In genomic region chr1:146771409-146771808, GRCh38 we compare ENCODE assay signal across 8 cellular contexts.
DNase-seq lines count a peak whose midpoint lies in the region; ATAC-seq and TF ChIP-seq lines count a peak whose summit lies in the region.
"Not testable (repeated sequence)": the region's sequence is repeated elsewhere in the genome, so short reads cannot be mapped to it uniquely, and the experiment has no call there.

No MANE protein-coding gene starts in this region.

- not testable (repeated sequence) for H3K4me3 Mint-ChIP-seq in HFFc6, endodermal cell

- not testable (repeated sequence) for TF ChIP-seq EP300 in upper lobe of left lung (IDR thresholded peaks at IDR 0.05)

- H3K4me2 ChIP-seq in osteoblast (ENCODE audit: insufficient read depth, low read length): not testable (repeated sequence)

- peak; percentile 0 for DNase-seq in Caki2 (ENCODE audit: low read depth)
- DNase-seq in ELF-1 (ENCODE audit: low read depth, low spot score): peak; percentile 29
- DNase-seq in HFFc6: not testable (repeated sequence)
- peak; percentile 18 for DNase-seq in endodermal cell
- DNase-seq in iPS-NIHi11 (ENCODE audit: low spot score): peak; percentile 1
- peak; percentile 3 for DNase-seq in kidney tubule cell (ENCODE audit: low spot score)
- peak; percentile 0 for DNase-seq in osteoblast (ENCODE audit: insufficient read length, low spot score, missing footprints)
- peak in 1 of 2 donors; percentile 49 for DNase-seq in upper lobe of left lung

- ATAC-seq in upper lobe of left lung (ENCODE audit: low FRiP score in 2 of 2): peak; percentile 23 to 30

- peaks cover 13% of the 10 kb centered on the region for H3K4me1 Mint-ChIP-seq in HFFc6 (ENCODE audit: low read depth)
- not testable (repeated sequence) for H3K4me1 Mint-ChIP-seq in endodermal cell

- not testable (repeated sequence) for H3K36me3 ChIP-seq in endodermal cell (ENCODE audit: control insufficient read depth, insufficient read depth, low read length); osteoblast (ENCODE audit: insufficient read depth, low read length); upper lobe of left lung

- not testable (repeated sequence) for H3K9ac ChIP-seq in endodermal cell (ENCODE audit: extremely low read depth, low read length, poor library complexity, severe bottlenecking)

- not testable (repeated sequence) for H4K20me1 ChIP-seq in osteoblast (ENCODE audit: insufficient read depth, low read length)

- H3K36me3 Mint-ChIP-seq in HFFc6 (ENCODE audit: low read depth); endodermal cell (ENCODE audit: low read depth): not testable (repeated sequence)

- not testable (repeated sequence) for H3K27ac ChIP-seq in endodermal cell (ENCODE audit: low read depth, low read length); osteoblast (ENCODE audit: low read depth, low read length); upper lobe of left lung

- H3K27me3 ChIP-seq in endodermal cell (ENCODE audit: control insufficient read depth, insufficient read depth, low read length, poor library complexity, severe bottlenecking); osteoblast (ENCODE audit: insufficient read depth, low read length); upper lobe of left lung: not testable (repeated sequence)

- not testable (repeated sequence) for H3K27me3 Mint-ChIP-seq in HFFc6 (ENCODE audit: insufficient read depth)
- H3K27me3 Mint-ChIP-seq in endodermal cell (ENCODE audit: insufficient read depth): peaks cover 13% of the 10 kb centered on the region

- not testable (repeated sequence) for H3K9me3 ChIP-seq in endodermal cell (ENCODE audit: control insufficient read depth, low read length); osteoblast (ENCODE audit: low read depth, low read length); upper lobe of left lung

- H3K4me3 ChIP-seq in endodermal cell (ENCODE audit: low read length); osteoblast (ENCODE audit: insufficient read depth, low read length); upper lobe of left lung: not testable (repeated sequence)

- not testable (repeated sequence) for H3K4me1 ChIP-seq in endodermal cell (ENCODE audit: control insufficient read depth, insufficient read depth, low read length); osteoblast (ENCODE audit: insufficient read depth, low read length); upper lobe of left lung

- not testable (repeated sequence) for TF ChIP-seq CTCF in HFFc6 (IDR thresholded peaks at IDR 0.05); endodermal cell (conservative IDR thresholded peaks at IDR 0.05); osteoblast (IDR thresholded peaks at IDR 0.05; ENCODE audit: extremely low read depth, low read depth, low read length); upper lobe of left lung (IDR thresholded peaks at IDR 0.05)

- H2AFZ ChIP-seq in osteoblast (ENCODE audit: low read length): not testable (repeated sequence)

- in situ Hi-C loops in Caki2 (cut with HindIII; ENCODE audit: low pct_unique_long_range_greater_than_20kb, low sequenced_read_pairs): not testable (repeated sequence)

- not testable (repeated sequence) for H3K79me2 ChIP-seq in osteoblast (ENCODE audit: insufficient read depth, low read length)

- 78 to 92% methylated on average over 5 to 16 of the region's 16 CpGs for WGBS in endodermal cell (ENCODE audit: insufficient coverage in 1 of 2, insufficient read length in 1 of 2), 2 experiments
- whole genome bisulfite sequencing in upper lobe of left lung, 2 donors: 74 to 83% methylated on average over 13 to 16 of the region's 16 CpGs

- not testable (repeated sequence) for H3K9me3 Mint-ChIP-seq in HFFc6, endodermal cell

- H3K27ac Mint-ChIP-seq in HFFc6: peak overlapping the region; percentile 70
- H3K27ac Mint-ChIP-seq in endodermal cell: not testable (repeated sequence)

- not testable (repeated sequence) for TF ChIP-seq POLR2A in upper lobe of left lung (IDR thresholded peaks at IDR 0.05)
